ENCODE assay signal across 19 cellular contexts in the genomic region with DNA sequence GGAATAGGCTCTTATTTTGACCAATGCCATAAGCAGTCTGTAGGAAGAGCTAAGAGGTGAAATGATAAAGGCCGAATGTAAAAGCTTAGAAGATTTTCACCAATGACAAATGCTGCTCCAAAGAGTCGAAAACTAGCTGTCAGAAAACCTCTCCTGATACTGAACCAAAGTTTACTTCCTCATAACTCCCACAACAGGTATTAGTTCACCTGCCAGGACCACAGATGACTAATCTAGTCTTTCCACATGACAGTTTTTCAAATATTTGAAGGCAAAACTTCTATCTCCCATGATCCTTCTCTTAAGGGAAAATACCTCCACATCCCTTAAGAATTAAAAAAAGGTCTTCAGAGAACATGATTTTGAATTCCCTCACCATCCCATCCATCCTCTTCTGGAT.
"Had no signal": no experiment of that assay in that cellular context is flagged by ENCODE, and none has a peak within 500 bp of the region (broad histone marks: within the 10 kb centered on the region; RNA-seq: fewer than 3 reads in every experiment).

No MANE protein-coding gene starts in this region.

- H3K27me3 Mint-ChIP-seq: naive thymus-derived CD8-positive, alpha-beta T cell had no signal

- ATAC-seq: gastrocnemius medialis; left colon; naive thymus-derived CD8-positive, alpha-beta T cell had no signal

- FAIRE-seq: kidney had no signal

- H3K27me3 ChIP-seq: dorsolateral prefrontal cortex, esophagus muscularis mucosa, gastrocnemius medialis, neutrophil, right atrium auricular region, sigmoid colon, stomach, uterus had no signal

- H3K36me3 Mint-ChIP-seq: naive thymus-derived CD8-positive, alpha-beta T cell had no signal

- H3K27ac ChIP-seq: dorsolateral prefrontal cortex, esophagus muscularis mucosa, gastrocnemius medialis, neutrophil, right atrium auricular region, sigmoid colon, skin epidermis, stomach, thoracic aorta, uterus had no signal

- H3K4me1 Mint-ChIP-seq: naive thymus-derived CD8-positive, alpha-beta T cell had no signal

- H3K4me1 ChIP-seq: esophagus muscularis mucosa, right atrium auricular region, sigmoid colon, stomach, uterus had no signal

- H3K4me3 Mint-ChIP-seq: naive thymus-derived CD8-positive, alpha-beta T cell had no signal

- H3K9me3 ChIP-seq: esophagus muscularis mucosa, gastrocnemius medialis, neutrophil, right atrium auricular region, sigmoid colon, stomach, thoracic aorta, uterus had no signal

- H3K4me3 ChIP-seq: dorsolateral prefrontal cortex, esophagus muscularis mucosa, gastrocnemius medialis, right atrium auricular region, sigmoid colon, skin epidermis, stomach, thoracic aorta, uterus had no signal

- DNase-seq: cortex of kidney; dorsolateral prefrontal cortex; effector CD8-positive, alpha-beta T cell; gastrocnemius medialis; kidney; left colon; mammary epithelial cell; naive thymus-derived CD8-positive, alpha-beta T cell; sigmoid colon; stimulated activated CD4-positive, alpha-beta T cell treated with anti-CD3 and anti-CD28 coated beads, Interleukin-12 subunit alpha, Interleukin-12 subunit beta, amount 100 ng/mL, for 4 hours; stimulated activated naive CD4-positive, alpha-beta T cell; stomach; substantia nigra; uterus had no signal

- H3K36me3 ChIP-seq: esophagus muscularis mucosa, gastrocnemius medialis, neutrophil, right atrium auricular region, sigmoid colon, stomach, thoracic aorta, uterus had no signal
